In genomic region chr15:75069301-75069925, GRCh38 we compare ENCODE assay signal across 9 cellular contexts. TPM values are rescaled to one million over a fixed set of nuclear protein-coding genes. Genes with fewer than 3 reads are reported as not detected.
DNase-seq lines count a peak whose midpoint lies in the region; ATAC-seq lines count a peak whose summit lies in the region.
"Had no signal": no experiment of that assay in that cellular context is flagged by ENCODE, and none has a peak within 500 bp of the region (broad histone marks: within the 10 kb centered on the region; RNA-seq: fewer than 3 reads in every experiment).

No MANE protein-coding gene starts in this region.

- peaks cover 6% of the 10 kb centered on the region for H3K9me3 Mint-ChIP-seq in activated CD4-positive, alpha-beta memory T cell treated with anti-CD3 and anti-CD28 coated beads, Interleukin-2, amount 10 ng/mL, durations not matched to agents 7 days and 5 days
- no peaks in the 10 kb centered on the region for H3K9me3 Mint-ChIP-seq in activated CD4-positive, alpha-beta memory T cell treated with anti-CD3 and anti-CD28 coated beads for 36 hours
- H3K9me3 Mint-ChIP-seq in stimulated activated memory B cell treated with anti-CD40 and anti-IgM and Interleukin-4, amounts not matched to agents 10 μg/mL and 1 μg/mL and 100 μg/mL, for 72 hours: no peaks in the 10 kb centered on the region

- CTCF ChIA-PET in activated CD4-positive, alpha-beta memory T cell treated with anti-CD3 and anti-CD28 coated beads, Interleukin-2, amount 10 ng/mL, durations not matched to agents 7 days and 5 days (lab: Charles Lee): no interaction called here
- CTCF ChIA-PET in activated CD4-positive, alpha-beta memory T cell treated with anti-CD3 and anti-CD28 coated beads for 36 hours (lab: Charles Lee): no interaction called here

- H3K27ac Mint-ChIP-seq in activated CD4-positive, alpha-beta memory T cell treated with anti-CD3 and anti-CD28 coated beads, Interleukin-2, amount 10 ng/mL, durations not matched to agents 7 days and 5 days: peak overlapping the region; percentile 95
- H3K27ac Mint-ChIP-seq in activated CD4-positive, alpha-beta memory T cell treated with anti-CD3 and anti-CD28 coated beads for 36 hours: no peak overlapping the region
- H3K27ac Mint-ChIP-seq in stimulated activated memory B cell treated with anti-CD40 and anti-IgM and Interleukin-4, amounts not matched to agents 10 μg/mL and 1 μg/mL and 100 μg/mL, for 72 hours: peak overlapping the region; percentile 61

- peaks cover 78% of the 10 kb centered on the region for H3K4me1 Mint-ChIP-seq in activated CD4-positive, alpha-beta memory T cell treated with anti-CD3 and anti-CD28 coated beads, Interleukin-2, amount 10 ng/mL, durations not matched to agents 7 days and 5 days
- peaks cover 36% of the 10 kb centered on the region for H3K4me1 Mint-ChIP-seq in activated CD4-positive, alpha-beta memory T cell treated with anti-CD3 and anti-CD28 coated beads for 36 hours (ENCODE audit: low read depth)
- H3K4me1 Mint-ChIP-seq in stimulated activated memory B cell treated with anti-CD40 and anti-IgM and Interleukin-4, amounts not matched to agents 10 μg/mL and 1 μg/mL and 100 μg/mL, for 72 hours: peaks cover 73% of the 10 kb centered on the region

- POLR2A ChIA-PET in activated CD4-positive, alpha-beta memory T cell treated with anti-CD3 and anti-CD28 coated beads, Interleukin-2, amount 10 ng/mL, durations not matched to agents 7 days and 5 days (lab: Charles Lee): interaction anchor here (1.2 to 4.3 kb wide), 2 partner anchors 106 to 131 kb away, joined by 3 to 50 read pairs; partner anchors contain the start of gene C15orf39
- POLR2A ChIA-PET in activated CD4-positive, alpha-beta memory T cell treated with anti-CD3 and anti-CD28 coated beads for 36 hours (lab: Charles Lee): no interaction called here

- no peak for DNase-seq in activated CD4-positive, alpha-beta memory T cell treated with anti-CD3 and anti-CD28 coated beads, Interleukin-2, amount 10 ng/mL, durations not matched to agents 7 days and 5 days
- no peak for DNase-seq in activated CD4-positive, alpha-beta memory T cell treated with anti-CD3 and anti-CD28 coated beads for 36 hours
- peak; percentile 69 to 80 for DNase-seq in NOMO-1 (lab: John Stamatoyannopoulos, UW; ENCODE audit: unreplicated experiment in 2 of 2)
- DNase-seq in NCI-H1417 treated with DMSO at 0.1 percent for 48 hours (lab: John Stamatoyannopoulos, UW): no peak
- DNase-seq in kidney tubule cell (ENCODE audit: low spot score): no peak
- DNase-seq in NCI-H524 (lab: John Stamatoyannopoulos, UW): no peak

- H3K4me3 Mint-ChIP-seq in activated CD4-positive, alpha-beta memory T cell treated with anti-CD3 and anti-CD28 coated beads, Interleukin-2, amount 10 ng/mL, durations not matched to agents 7 days and 5 days: no peak overlapping the region
- no peak overlapping the region for H3K4me3 Mint-ChIP-seq in activated CD4-positive, alpha-beta memory T cell treated with anti-CD3 and anti-CD28 coated beads for 36 hours
- H3K4me3 Mint-ChIP-seq in stimulated activated memory B cell treated with anti-CD40 and anti-IgM and Interleukin-4, amounts not matched to agents 10 μg/mL and 1 μg/mL and 100 μg/mL, for 72 hours: peak overlapping the region; percentile 2
- H3K4me3 Mint-ChIP-seq: activated naive CD8-positive, alpha-beta T cell had no signal

- ATAC-seq in HG02763 (IDR thresholded peaks at IDR 0.05; ENCODE audit: unreplicated experiment): peak; percentile 78
- ATAC-seq in stimulated activated memory B cell treated with anti-CD40 and anti-IgM and Interleukin-4, amounts not matched to agents 10 μg/mL and 1 μg/mL and 100 μg/mL, for 72 hours: peak; percentile 99

- H3K36me3 Mint-ChIP-seq in activated CD4-positive, alpha-beta memory T cell treated with anti-CD3 and anti-CD28 coated beads, Interleukin-2, amount 10 ng/mL, durations not matched to agents 7 days and 5 days (ENCODE audit: low read depth): peaks cover 60% of the 10 kb centered on the region
- H3K36me3 Mint-ChIP-seq in activated CD4-positive, alpha-beta memory T cell treated with anti-CD3 and anti-CD28 coated beads for 36 hours: no peaks in the 10 kb centered on the region
- peaks cover 9% of the 10 kb centered on the region for H3K36me3 Mint-ChIP-seq in stimulated activated memory B cell treated with anti-CD40 and anti-IgM and Interleukin-4, amounts not matched to agents 10 μg/mL and 1 μg/mL and 100 μg/mL, for 72 hours

- intact Hi-C loops in activated CD4-positive, alpha-beta memory T cell treated with anti-CD3 and anti-CD28 coated beads for 36 hours (cut with micrococcal nuclease): no loop called here

- H3K27me3 Mint-ChIP-seq in activated CD4-positive, alpha-beta memory T cell treated with anti-CD3 and anti-CD28 coated beads, Interleukin-2, amount 10 ng/mL, durations not matched to agents 7 days and 5 days: no peaks in the 10 kb centered on the region
- H3K27me3 Mint-ChIP-seq in activated CD4-positive, alpha-beta memory T cell treated with anti-CD3 and anti-CD28 coated beads for 36 hours: peaks cover 1% of the 10 kb centered on the region
- H3K27me3 Mint-ChIP-seq in stimulated activated memory B cell treated with anti-CD40 and anti-IgM and Interleukin-4, amounts not matched to agents 10 μg/mL and 1 μg/mL and 100 μg/mL, for 72 hours: no peaks in the 10 kb centered on the region

RNA-seq across cellular contexts. Expression of gene PPCDC, which starts 46.0 kb away (rescaled TPM):
- total RNA-seq in activated CD4-positive, alpha-beta memory T cell treated with anti-CD3 and anti-CD28 coated beads, Interleukin-2, amount 10 ng/mL, durations not matched to agents 7 days and 5 days: 10 to 100 TPM; 43.0 to 50.2 TPM
- 10 to 100 TPM; 16.3 to 18.8 TPM for total RNA-seq in activated CD4-positive, alpha-beta memory T cell treated with anti-CD3 and anti-CD28 coated beads for 36 hours

Comparison
In these comparisons a context has a peak if more than half of its experiments do, and no peak if none do; other contexts are left out.
1. DNase-seq: peak in NOMO-1 (2 of 2); none in activated CD4-positive, alpha-beta memory T cell treated with anti-CD3 and anti-CD28 coated beads, Interleukin-2, amount 10 ng/mL, durations not matched to agents 7 days and 5 days (single experiment), activated CD4-positive, alpha-beta memory T cell treated with anti-CD3 and anti-CD28 coated beads for 36 hours (single experiment), NCI-H1417 treated with DMSO at 0.1 percent for 48 hours (single experiment), kidney tubule cell (single experiment) and NCI-H524 (0 of 2).